ENCODE assay signal across 8 cellular contexts in the genomic region with DNA sequence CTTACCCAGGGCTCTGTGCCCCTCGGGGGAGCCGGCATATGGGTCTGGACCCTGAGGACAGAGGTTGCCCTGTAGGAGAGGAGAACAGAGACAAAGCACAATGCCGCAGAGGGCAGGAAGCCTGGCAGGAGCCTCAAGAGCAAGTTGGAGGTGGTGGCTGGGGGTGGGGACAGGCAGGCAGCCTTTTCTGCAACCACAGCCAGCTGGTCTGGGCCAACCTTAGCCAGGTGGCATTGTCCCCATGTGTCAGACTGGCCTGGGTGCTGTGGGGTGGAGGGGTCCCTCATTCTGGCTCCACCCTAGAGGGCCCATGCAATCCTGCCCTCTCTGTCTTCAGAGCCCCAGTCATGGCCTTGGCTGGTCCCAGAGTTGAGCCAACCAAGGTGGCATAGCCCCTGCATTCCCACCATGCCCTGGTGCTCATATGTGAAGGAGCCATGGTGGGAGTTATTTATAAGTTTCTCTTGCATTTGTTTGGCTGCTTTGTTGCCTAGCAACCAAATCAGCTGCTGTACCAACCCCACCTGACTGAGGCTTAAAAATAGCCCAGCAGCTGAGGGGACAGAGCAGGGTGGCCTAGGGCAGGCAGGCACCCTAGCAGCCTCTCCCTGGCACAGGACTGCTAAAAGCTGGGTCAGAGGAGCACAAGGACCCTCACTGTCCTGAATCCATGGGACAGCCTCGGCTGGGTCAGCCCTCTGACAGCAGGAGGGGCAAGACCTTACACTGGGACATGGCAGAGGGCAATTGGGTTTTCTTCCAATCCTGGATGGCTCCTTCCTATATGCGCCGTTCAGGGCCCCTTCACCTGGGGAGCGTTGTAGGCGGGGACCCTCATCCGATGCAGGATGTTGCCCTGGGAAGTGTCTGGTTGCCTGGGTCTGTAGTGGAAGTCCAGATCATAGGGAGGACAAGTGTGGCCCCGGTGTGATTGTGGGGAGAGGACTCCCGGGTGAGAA. TPM values are rescaled to one million over a fixed set of nuclear protein-coding genes. Genes with fewer than 3 reads are reported as not detected.
DNase-seq lines count a peak whose midpoint lies in the region; TF ChIP-seq lines count a peak whose summit lies in the region.

No MANE protein-coding gene starts in this region.

- DNase-seq in GM13977 (ENCODE audit: low spot score) (peak; percentile 61), NCI-H510A treated with DMSO at 0.1 percent for 48 hours (lab: John Stamatoyannopoulos, UW) (peak; percentile 69), epithelial cell of prostate (ENCODE audit: low read depth, low spot score) (no peak), occipital lobe (lab: John Stamatoyannopoulos, UW) (peak; percentile 69), NCI-H2171 (lab: John Stamatoyannopoulos, UW) (no peak), GF-D8 (lab: John Stamatoyannopoulos, UW) (no peak), OCI-M1 (lab: John Stamatoyannopoulos, UW) (no peak), NCI-H1048 (lab: John Stamatoyannopoulos, UW) (no peak)

- H3K27ac ChIP-seq in epithelial cell of prostate = peak overlapping the region; percentile 98

- in situ Hi-C loops in GM13977 (cut with MboI; ENCODE audit: low pct_unique_long_range_greater_than_20kb, low sequenced_read_pairs, unreplicated experiment) = no loop called here

- no peak for TF ChIP-seq CTCF in GM13977 (IDR thresholded peaks at IDR 0.05; ENCODE audit: extremely low read depth, insufficient read depth, missing control alignments)

RNA-seq across cellular contexts. Expression of a gene that starts 19.5 kb away (rescaled TPM):
- 49.6 TPM for total RNA-seq in occipital lobe

RNA-seq across cellular contexts. Expression of a gene that starts 26.1 kb away (rescaled TPM):
- total RNA-seq in occipital lobe = 40.1 TPM

RNA-seq across cellular contexts. Expression of a gene that starts 48.8 kb away (rescaled TPM):
- total RNA-seq in occipital lobe = 80.6 TPM

RNA-seq across cellular contexts. Expression of a gene that starts 50.4 kb away (rescaled TPM):
- total RNA-seq in occipital lobe = 1.1 TPM

Comparison
In these comparisons a context has a peak if more than half of its experiments do, and no peak if none do; other contexts are left out.
1. DNase-seq: peak in GM13977 (single experiment), NCI-H510A treated with DMSO at 0.1 percent for 48 hours (single experiment) and occipital lobe (single experiment); none in epithelial cell of prostate (single experiment), NCI-H2171 (single experiment), GF-D8 (single experiment), OCI-M1 (single experiment) and NCI-H1048 (single experiment).